ENCODE assay signal across 14 cellular contexts in the genomic region with DNA sequence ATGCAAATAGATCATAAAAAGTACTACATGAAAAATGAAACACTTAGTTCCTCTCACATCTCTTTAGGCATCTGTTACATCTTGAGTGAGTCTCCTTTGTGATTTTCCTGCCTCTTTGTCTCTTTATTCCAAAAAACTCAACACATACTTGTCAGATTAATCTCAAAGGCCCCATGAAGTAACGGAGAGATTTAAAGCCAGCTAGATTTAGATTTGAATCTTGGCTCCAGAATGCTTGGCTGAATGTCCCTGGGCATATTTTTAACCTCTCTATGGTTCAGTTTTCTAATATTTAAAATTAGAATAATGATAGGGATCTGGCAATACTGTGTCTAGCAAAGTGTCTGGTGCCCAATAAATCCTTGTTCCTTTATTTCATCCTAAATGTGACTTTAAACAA.
"Had no signal": no experiment of that assay in that cellular context is flagged by ENCODE, and none has a peak within 500 bp of the region (broad histone marks: within the 10 kb centered on the region; RNA-seq: fewer than 3 reads in every experiment).

No MANE protein-coding gene starts in this region.

- H3K27ac ChIP-seq: ascending aorta, right lobe of liver, upper lobe of left lung had no signal

- H3K4me3 ChIP-seq: ascending aorta, right lobe of liver, upper lobe of left lung had no signal

- H3K27me3 ChIP-seq: ascending aorta, right lobe of liver, upper lobe of left lung had no signal

- ATAC-seq: activated CD8-positive, alpha-beta memory T cell treated with anti-CD3 and anti-CD28 coated beads, Interleukin-2, amount 10 ng/mL, durations not matched to agents 7 days and 5 days; activated naive CD8-positive, alpha-beta T cell treated with anti-CD3 and anti-CD28 coated beads, Interleukin-2, amount 50 U/mL, for 24 hours; natural killer cell treated with Interleukin-12 subunit alpha and Interleukin-12 subunit beta and Interleukin-15 and Interleukin-18, amount 100 ng/mL, for 72 hours; right lobe of liver; stimulated activated naive CD8-positive, alpha-beta T cell treated with anti-CD3 and anti-CD28 coated beads, Interleukin-15, amount 100 ng/mL, for 72 hours had no signal

- DNase-seq: activated CD4-positive, alpha-beta T cell treated with anti-CD3 and anti-CD28 coated beads for 1 hour; activated CD4-positive, alpha-beta T cell treated with anti-CD3 and anti-CD28 coated beads, Interleukin-2, amount 50 U/mL, for 48 hours; activated CD8-positive, alpha-beta memory T cell treated with anti-CD3 and anti-CD28 coated beads, Interleukin-2, amount 10 ng/mL, durations not matched to agents 7 days and 5 days; activated naive CD4-positive, alpha-beta T cell treated with anti-CD3 and anti-CD28 coated beads for 36 hours; activated naive CD8-positive, alpha-beta T cell treated with anti-CD3 and anti-CD28 coated beads, Interleukin-2, amount 50 U/mL, for 24 hours; activated T-cell treated with anti-CD3 and anti-CD28 coated beads, Interleukin-2, amount 50 U/mL, for 1 hour; right lobe of liver; stimulated activated CD4-positive, alpha-beta T cell treated with anti-CD3 and anti-CD28 coated beads, Interleukin-1b, Interleukin-23, amount 100 ng/mL, for 48 hours; stimulated activated naive CD8-positive, alpha-beta T cell treated with anti-CD3 and anti-CD28 coated beads, Interleukin-15, amount 100 ng/mL, for 72 hours; T-helper 1 cell; T1000; upper lobe of left lung had no signal

- H3K9me3 ChIP-seq: ascending aorta, right lobe of liver, upper lobe of left lung had no signal

- H3K4me1 ChIP-seq: ascending aorta, right lobe of liver, upper lobe of left lung had no signal

- H3K36me3 ChIP-seq: ascending aorta, right lobe of liver, upper lobe of left lung had no signal
